ENCODE assay signal across 1 cellular context in the genomic region with DNA sequence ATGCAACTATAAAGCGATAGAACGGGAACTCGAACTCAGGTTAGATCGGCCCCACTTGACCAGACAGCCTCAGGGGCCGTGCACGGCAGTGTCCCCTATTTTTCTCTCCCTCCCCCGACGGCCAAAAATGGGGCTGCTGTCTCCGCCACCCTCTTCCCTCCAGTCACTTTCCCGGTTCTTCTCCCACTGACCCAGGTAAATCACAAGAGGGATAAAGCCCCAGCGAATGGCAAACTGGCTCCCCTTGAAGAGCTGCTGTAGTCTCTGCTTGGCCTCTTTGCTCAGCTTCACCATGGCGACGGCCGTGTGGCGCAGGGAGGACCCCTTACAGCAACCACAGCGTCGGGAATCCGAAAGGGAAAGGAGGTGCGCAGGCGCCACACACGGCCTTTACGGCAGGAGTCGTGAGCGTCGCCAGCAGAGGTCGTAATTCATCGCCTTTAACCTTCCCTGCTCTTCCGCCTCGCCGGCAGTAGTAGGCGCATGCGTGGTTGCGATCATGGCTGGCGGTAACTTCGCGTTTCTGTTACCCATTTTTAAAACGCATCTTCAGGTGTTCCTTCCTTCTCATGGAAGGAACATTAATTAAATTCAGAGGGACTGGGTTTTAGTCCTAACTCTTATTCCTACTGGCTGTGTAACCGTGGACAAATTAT.
TF ChIP-seq lines count a peak whose summit lies in the region.

TSS of gene TOMM7 (minus strand) at position 364 of the 656 bp plus-strand sequence. CDS start at position 294, 70 bp downstream.

TF ChIP-seq in HepG2, 621 proteins besides CTCF, POLR2A, EP300 and RAD21 (continued from another document and continues in another):
- TF ChIP-seq, protein P1, sequence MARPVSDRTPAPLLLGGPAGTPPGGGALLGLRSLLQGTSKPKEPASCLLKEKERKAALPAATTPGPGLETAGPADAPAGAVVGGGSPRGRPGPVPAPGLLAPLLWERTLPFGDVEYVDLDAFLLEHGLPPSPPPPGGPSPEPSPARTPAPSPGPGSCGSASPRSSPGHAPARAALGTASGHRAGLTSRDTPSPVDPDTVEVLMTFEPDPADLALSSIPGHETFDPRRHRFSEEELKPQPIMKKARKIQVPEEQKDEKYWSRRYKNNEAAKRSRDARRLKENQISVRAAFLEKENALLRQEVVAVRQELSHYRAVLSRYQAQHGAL (CRISPR knock-in tag; IDR thresholded peaks at IDR 0.05; ENCODE audit: not compliant biosample characterization) = no peak
- TF ChIP-seq ATF1 (CRISPR knock-in tag; IDR thresholded peaks at IDR 0.05) (no peak), NCOA5 (CRISPR knock-in tag; IDR thresholded peaks at IDR 0.05) (no peak), SETDB1 (CRISPR knock-in tag; IDR thresholded peaks at IDR 0.05; ENCODE audit: borderline replicate concordance) (no peak), ZFP62 (CRISPR knock-in tag; IDR thresholded peaks at IDR 0.05) (no peak), ZNF264 (CRISPR knock-in tag; IDR thresholded peaks at IDR 0.05) (peak; percentile 60; the same call in 1 of the 2 replicates), KIAA2018 (CRISPR knock-in tag; IDR thresholded peaks at IDR 0.05; ENCODE audit: borderline replicate concordance) (no peak), BHLHE40 (IDR thresholded peaks at IDR 0.05; ENCODE audit: low read length) (no peak), ETV5 (CRISPR knock-in tag; IDR thresholded peaks at IDR 0.05; ENCODE audit: borderline replicate concordance) (peak; percentile 71), ZNF607 (CRISPR knock-in tag; IDR thresholded peaks at IDR 0.05; ENCODE audit: borderline replicate concordance) (0 out of 2 replicates have a peak, but pooled peaks have one; percentile 21), ZSCAN20 (CRISPR knock-in tag; IDR thresholded peaks at IDR 0.05; ENCODE audit: borderline replicate concordance) (0 out of 2 replicates have a peak, but pooled peaks have one; percentile 34), MEIS2 (CRISPR knock-in tag; IDR thresholded peaks at IDR 0.05) (peak; percentile 73; the same call in 1 of the 2 replicates), ZNF878 (CRISPR knock-in tag; IDR thresholded peaks at IDR 0.05) (0 out of 2 replicates have a peak, but pooled peaks have one; percentile 13), NONO (IDR thresholded peaks at IDR 0.05) (no peak), NONO (CRISPR knock-in tag; conservative IDR thresholded peaks at IDR 0.05) (peak; percentile 59; the same call in 1 of the 2 replicates), ZBTB25 (CRISPR knock-in tag; IDR thresholded peaks at IDR 0.05) (peak; percentile 78), FOSL1 (CRISPR knock-in tag; IDR thresholded peaks at IDR 0.05; ENCODE audit: borderline replicate concordance) (no peak), HNRNPL (IDR thresholded peaks at IDR 0.05; ENCODE audit: low read depth, low read length) (no peak), ZNF10 (CRISPR knock-in tag; IDR thresholded peaks at IDR 0.05; ENCODE audit: borderline replicate concordance, low read depth) (no peak), MBD4 (IDR thresholded peaks at IDR 0.05; ENCODE audit: borderline replicate concordance, low read length) (no peak), GTF2F1 (IDR thresholded peaks at IDR 0.05; ENCODE audit: low read length) (no peak), ZMYM4 (CRISPR knock-in tag; IDR thresholded peaks at IDR 0.05) (peak; percentile 96), IKZF1 (IDR thresholded peaks at IDR 0.05) (no peak), ZNF841 (CRISPR knock-in tag; IDR thresholded peaks at IDR 0.05; ENCODE audit: borderline replicate concordance) (no peak), HMGXB3 (CRISPR knock-in tag; IDR thresholded peaks at IDR 0.05; ENCODE audit: borderline replicate concordance) (peak; percentile 81; the same call in 1 of the 2 replicates), HNF1B (CRISPR knock-in tag; IDR thresholded peaks at IDR 0.05) (0 out of 2 replicates have a peak, but pooled peaks have one; percentile 55), ZNF337 (CRISPR knock-in tag; IDR thresholded peaks at IDR 0.05; ENCODE audit: borderline replicate concordance, low read depth) (no peak), NRL (CRISPR knock-in tag; IDR thresholded peaks at IDR 0.05; ENCODE audit: borderline replicate concordance) (peak; percentile 41; the same call in 1 of the 2 replicates), ZNF556 (CRISPR knock-in tag; IDR thresholded peaks at IDR 0.05; ENCODE audit: borderline replicate concordance) (no peak; the same call in 1 of the 2 replicates), ZNF235 (CRISPR knock-in tag; IDR thresholded peaks at IDR 0.05; ENCODE audit: borderline replicate concordance) (no peak)
- TF ChIP-seq, protein P2, sequence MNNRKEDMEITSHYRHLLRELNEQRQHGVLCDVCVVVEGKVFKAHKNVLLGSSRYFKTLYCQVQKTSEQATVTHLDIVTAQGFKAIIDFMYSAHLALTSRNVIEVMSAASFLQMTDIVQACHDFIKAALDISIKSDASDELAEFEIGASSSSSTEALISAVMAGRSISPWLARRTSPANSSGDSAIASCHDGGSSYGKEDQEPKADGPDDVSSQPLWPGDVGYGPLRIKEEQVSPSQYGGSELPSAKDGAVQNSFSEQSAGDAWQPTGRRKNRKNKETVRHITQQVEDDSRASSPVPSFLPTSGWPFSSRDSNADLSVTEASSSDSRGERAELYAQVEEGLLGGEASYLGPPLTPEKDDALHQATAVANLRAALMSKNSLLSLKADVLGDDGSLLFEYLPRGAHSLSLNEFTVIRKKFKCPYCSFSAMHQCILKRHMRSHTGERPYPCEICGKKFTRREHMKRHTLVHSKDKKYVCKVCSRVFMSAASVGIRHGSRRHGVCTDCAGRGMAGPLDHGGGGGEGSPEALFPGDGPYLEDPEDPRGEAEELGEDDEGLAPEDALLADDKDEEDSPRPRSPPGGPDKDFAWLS (CRISPR knock-in tag; IDR thresholded peaks at IDR 0.05; ENCODE audit: borderline replicate concordance) = no peak
- TF ChIP-seq, protein P3, sequence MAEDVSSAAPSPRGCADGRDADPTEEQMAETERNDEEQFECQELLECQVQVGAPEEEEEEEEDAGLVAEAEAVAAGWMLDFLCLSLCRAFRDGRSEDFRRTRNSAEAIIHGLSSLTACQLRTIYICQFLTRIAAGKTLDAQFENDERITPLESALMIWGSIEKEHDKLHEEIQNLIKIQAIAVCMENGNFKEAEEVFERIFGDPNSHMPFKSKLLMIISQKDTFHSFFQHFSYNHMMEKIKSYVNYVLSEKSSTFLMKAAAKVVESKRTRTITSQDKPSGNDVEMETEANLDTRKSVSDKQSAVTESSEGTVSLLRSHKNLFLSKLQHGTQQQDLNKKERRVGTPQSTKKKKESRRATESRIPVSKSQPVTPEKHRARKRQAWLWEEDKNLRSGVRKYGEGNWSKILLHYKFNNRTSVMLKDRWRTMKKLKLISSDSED (CRISPR knock-in tag; IDR thresholded peaks at IDR 0.05) = no peak
- TF ChIP-seq, protein P4, sequence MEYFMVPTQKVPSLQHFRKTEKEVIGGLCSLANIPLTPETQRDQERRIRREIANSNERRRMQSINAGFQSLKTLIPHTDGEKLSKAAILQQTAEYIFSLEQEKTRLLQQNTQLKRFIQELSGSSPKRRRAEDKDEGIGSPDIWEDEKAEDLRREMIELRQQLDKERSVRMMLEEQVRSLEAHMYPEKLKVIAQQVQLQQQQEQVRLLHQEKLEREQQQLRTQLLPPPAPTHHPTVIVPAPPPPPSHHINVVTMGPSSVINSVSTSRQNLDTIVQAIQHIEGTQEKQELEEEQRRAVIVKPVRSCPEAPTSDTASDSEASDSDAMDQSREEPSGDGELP (IDR thresholded peaks at IDR 0.05; ENCODE audit: borderline replicate concordance, low read depth) = peak; percentile 37; the same call in 1 of the 2 replicates
- TF ChIP-seq, protein P5, sequence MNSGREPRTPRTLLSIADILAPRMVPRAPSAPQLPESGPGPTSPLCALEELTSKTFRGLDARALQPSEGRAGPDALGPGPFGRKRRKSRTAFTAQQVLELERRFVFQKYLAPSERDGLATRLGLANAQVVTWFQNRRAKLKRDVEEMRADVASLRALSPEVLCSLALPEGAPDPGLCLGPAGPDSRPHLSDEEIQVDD (CRISPR knock-in tag; IDR thresholded peaks at IDR 0.05; ENCODE audit: borderline replicate concordance) = no peak
